Comparison of ENCODE assay signal across 10 cellular contexts in the genomic region with DNA sequence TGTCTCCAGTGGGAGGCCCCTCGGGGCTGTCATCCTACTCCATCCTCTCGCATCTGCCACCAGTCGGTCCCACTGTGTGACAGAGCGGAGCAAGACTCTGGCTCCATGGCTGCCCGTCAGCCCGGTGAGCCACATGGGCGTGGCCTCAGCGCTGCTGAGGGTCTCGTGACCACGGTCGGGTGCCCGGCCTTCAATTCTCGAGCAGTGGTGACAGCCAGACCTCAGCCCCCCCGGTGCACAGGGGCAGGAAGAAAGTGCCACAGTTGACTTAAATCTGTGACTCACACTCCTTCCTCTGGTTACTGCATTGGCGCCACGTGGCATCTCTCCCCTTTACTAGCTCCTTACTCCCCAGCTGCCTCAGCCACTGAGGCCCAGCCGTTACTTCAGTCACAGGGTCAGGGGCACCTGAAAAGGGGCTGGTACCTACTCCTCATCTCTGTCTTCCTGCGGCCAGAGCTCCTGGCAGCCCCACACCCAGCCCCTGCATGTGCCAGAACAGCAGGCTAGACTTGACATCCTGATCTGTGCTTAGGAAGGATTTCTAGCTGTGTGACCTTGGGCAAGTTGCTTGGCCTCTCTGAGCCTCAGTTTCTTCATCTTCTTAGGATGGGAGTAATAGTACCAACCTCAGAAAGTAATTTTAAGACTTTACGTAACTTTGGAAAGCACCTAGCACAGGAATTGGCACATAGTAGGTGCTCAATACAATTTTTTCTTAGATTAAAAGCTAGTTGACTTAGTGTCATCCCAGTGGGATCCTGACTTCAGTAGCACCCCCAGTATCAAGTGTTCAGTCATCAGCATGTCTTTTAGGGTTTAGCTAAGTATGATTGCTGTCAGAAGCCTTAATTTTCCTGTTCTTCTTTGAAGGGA.
DNase-seq lines count a peak whose midpoint lies in the region; ATAC-seq and TF ChIP-seq lines count a peak whose summit lies in the region.
"Had no signal": no experiment of that assay in that cellular context is flagged by ENCODE, and none has a peak within 500 bp of the region (broad histone marks: within the 10 kb centered on the region; RNA-seq: fewer than 3 reads in every experiment).

No MANE protein-coding gene starts in this region.

- H3K27me3 ChIP-seq in OCI-LY1 (ENCODE audit: insufficient read depth, low read length) = no peaks in the 10 kb centered on the region
- H3K27me3 ChIP-seq: tibial nerve had no signal

- H3K9ac ChIP-seq in OCI-LY1 (ENCODE audit: low read length) = peak overlapping the region; percentile 44; the same call in 1 of the 2 replicates

- H3K4me3 ChIP-seq in OCI-LY1 (ENCODE audit: low read depth, low read length, poor library complexity, severe bottlenecking) (peak overlapping the region; percentile 29), fibroblast of mammary gland (ENCODE audit: control insufficient read depth, low read depth, low read length) (no peak overlapping the region)
- H3K4me3 ChIP-seq: tibial nerve had no signal

- peak overlapping the region; percentile 48; the same call in 1 of the 2 replicates for H3K4me2 ChIP-seq in OCI-LY1 (ENCODE audit: low read length)

- H3K9me2 ChIP-seq in OCI-LY1 (ENCODE audit: low read depth, low read length) = no peaks in the 10 kb centered on the region

- peak; percentile 43 for ATAC-seq in GM21360 (IDR thresholded peaks at IDR 0.05; ENCODE audit: unreplicated experiment)

- H2AFZ ChIP-seq in OCI-LY1 (ENCODE audit: low read length) = no peak overlapping the region

- H3K36me3 ChIP-seq in OCI-LY1 (ENCODE audit: insufficient read depth, low read length) = peaks cover 25% of the 10 kb centered on the region; the same call in 1 of the 2 replicates

- TF ChIP-seq CTCF in OCI-LY1 (IDR thresholded peaks at IDR 0.05; ENCODE audit: low read length) (no peak), fibroblast of mammary gland (conservative IDR thresholded peaks at IDR 0.05; ENCODE audit: control insufficient read depth, insufficient read depth, low read depth, low read length) (no peak)

- peaks cover 34% of the 10 kb centered on the region for H3K4me1 ChIP-seq in OCI-LY1 (ENCODE audit: insufficient read depth, low read length, severe bottlenecking)
- H3K4me1 ChIP-seq: tibial nerve had no signal

- peak; percentile 27 for DNase-seq in CD1c-positive myeloid dendritic cell (ENCODE audit: extremely low spot score)
- DNase-seq in fibroblast of mammary gland (ENCODE audit: low read depth) = peak; percentile 51
- DNase-seq in UCSD-AML1 (lab: John Stamatoyannopoulos, UW; ENCODE audit: unreplicated experiment) = no peak
- DNase-seq in NCI-H2107 treated with DMSO at 0.1 percent for 48 hours (lab: John Stamatoyannopoulos, UW; ENCODE audit: unreplicated experiment) = no peak
- DNase-seq in GOT3 (lab: John Stamatoyannopoulos, UW) = no peak
- no peak for DNase-seq in NCI-H69 (lab: John Stamatoyannopoulos, UW)
- DNase-seq: mammary epithelial cell had no signal

- no peaks in the 10 kb centered on the region for H3K79me2 ChIP-seq in OCI-LY1 (ENCODE audit: insufficient read depth, low read length)

- H3F3A ChIP-seq in OCI-LY1 (ENCODE audit: insufficient read depth, low read length) = no peaks in the 10 kb centered on the region

- no peaks in the 10 kb centered on the region for H3K9me3 ChIP-seq in OCI-LY1 (ENCODE audit: low read length)
- H3K9me3 ChIP-seq: tibial nerve had no signal

- H3K27ac ChIP-seq in OCI-LY1 (ENCODE audit: low read depth, low read length, poor library complexity, severe bottlenecking) = peak overlapping the region; percentile 73
- H3K27ac ChIP-seq: tibial nerve had no signal

- no peaks in the 10 kb centered on the region for H4K20me1 ChIP-seq in OCI-LY1 (ENCODE audit: insufficient read depth, low read length)

Comparison
In these comparisons a context has a peak if more than half of its experiments do, and no peak if none do; other contexts are left out.
1. DNase-seq: peak in CD1c-positive myeloid dendritic cell (single experiment) and fibroblast of mammary gland (single experiment); none in UCSD-AML1 (single experiment), NCI-H2107 treated with DMSO at 0.1 percent for 48 hours (single experiment), GOT3 (single experiment) and NCI-H69 (single experiment).